In genomic region chr17:77086433-77087010, GRCh38 we compare ENCODE assay signal across 8 cellular contexts. TPM values are rescaled to one million over a fixed set of nuclear protein-coding genes. Genes with fewer than 3 reads are reported as not detected.
DNase-seq lines count a peak whose midpoint lies in the region; ATAC-seq and TF ChIP-seq lines count a peak whose summit lies in the region.

No MANE protein-coding gene starts in this region.

- peaks cover 31% of the 10 kb centered on the region for H3K36me3 Mint-ChIP-seq in activated T-helper 2 cell treated with anti-CD3 and anti-CD28 coated beads, Interferon-gamma antibody, Interleukin-2, Interleukin-4, amounts not matched to agents 10 μg/mL and 5 μg/mL and 100 μg/mL, durations not matched to agents 14 hours and 24 hours and 36 hours (ENCODE audit: low read depth)

- H2BK120ac ChIP-seq in neuronal stem cell (ENCODE audit: low read depth, low read length): no peak overlapping the region

- no peak overlapping the region for H3K9ac ChIP-seq in KMS-11
- no peak overlapping the region for H3K9ac ChIP-seq in neuronal stem cell (ENCODE audit: low read depth, low read length, poor library complexity)

- H3K36me3 ChIP-seq in KMS-11 (ENCODE audit: insufficient read depth) (peaks cover 5% of the 10 kb centered on the region; the same call in 1 of the 2 replicates), neuronal stem cell (replicated peaks in 1 of 2; ENCODE audit: control insufficient read depth in 2 of 2, insufficient read depth in 2 of 2, low read length in 2 of 2) (peaks cover 6 to 18% of the 10 kb centered on the region in 2 donors)

- no peaks in the 10 kb centered on the region for H3K27me3 ChIP-seq in KMS-11 (ENCODE audit: insufficient read depth, low read depth)
- H3K27me3 ChIP-seq in neuronal stem cell (ENCODE audit: control insufficient read depth in 3 of 3, insufficient read depth in 3 of 3, low read depth in 1 of 3, low read length in 3 of 3): no peaks in the 10 kb centered on the region

- H2BK5ac ChIP-seq in neuronal stem cell (ENCODE audit: low read length): no peak overlapping the region

- H3K4me1 ChIP-seq in KMS-11 (ENCODE audit: low read depth, poor library complexity, severe bottlenecking): peaks cover 58% of the 10 kb centered on the region
- H3K4me1 ChIP-seq in neuronal stem cell (ENCODE audit: control insufficient read depth in 2 of 2, insufficient read depth in 1 of 2, low read depth in 1 of 2, low read length in 2 of 2): peaks cover 4 to 8% of the 10 kb centered on the region in 2 donors

- H3K4me3 ChIP-seq in KMS-11 (IDR thresholded peaks at IDR 0.05; ENCODE audit: insufficient read depth, low read depth, low read length) (no peak overlapping the region), fibroblast of the aortic adventitia (ENCODE audit: low read depth, low read length) (no peak overlapping the region), neuronal stem cell (ENCODE audit: low read length in 2 of 2) (no peak overlapping the region)

- H2BK15ac ChIP-seq in neuronal stem cell (ENCODE audit: low read length): no peak overlapping the region

- peak; percentile 18 for DNase-seq in GDM1 (lab: John Stamatoyannopoulos, UW)
- peak; percentile 80 for DNase-seq in RKO (ENCODE audit: low spot score)
- DNase-seq in activated T-helper 2 cell treated with anti-CD3 and anti-CD28 coated beads, Interferon-gamma antibody, Interleukin-2, Interleukin-4, amounts not matched to agents 10 μg/mL and 5 μg/mL and 100 μg/mL, durations not matched to agents 14 hours and 24 hours and 36 hours (ENCODE audit: low spot score): peak; percentile 72
- peak; percentile 83 for DNase-seq in fibroblast of the aortic adventitia (ENCODE audit: low read depth)
- peak; percentile 61 for DNase-seq in neuronal stem cell (ENCODE audit: low spot score)
- DNase-seq in substantia nigra (lab: John Stamatoyannopoulos, UW): peak in 44 of 49 donors; percentile 10 to 87 (median 58)

- no peak overlapping the region for H3K27ac Mint-ChIP-seq in activated T-helper 2 cell treated with anti-CD3 and anti-CD28 coated beads, Interferon-gamma antibody, Interleukin-2, Interleukin-4, amounts not matched to agents 10 μg/mL and 5 μg/mL and 100 μg/mL, durations not matched to agents 14 hours and 24 hours and 36 hours

- H3K27me3 Mint-ChIP-seq in activated T-helper 2 cell treated with anti-CD3 and anti-CD28 coated beads, Interferon-gamma antibody, Interleukin-2, Interleukin-4, amounts not matched to agents 10 μg/mL and 5 μg/mL and 100 μg/mL, durations not matched to agents 14 hours and 24 hours and 36 hours (ENCODE audit: low read depth): peaks cover 2% of the 10 kb centered on the region

- WGBS in neuronal stem cell (ENCODE audit: extremely low coverage in 2 of 2, insufficient read length in 2 of 2, insufficient replicate concordance in 1 of 2), 2 donors: no CpG with 5 or more reads among the region's 11 CpGs

- no peak overlapping the region for H3K14ac ChIP-seq in neuronal stem cell (ENCODE audit: low read length)

- H3K4me1 Mint-ChIP-seq in activated T-helper 2 cell treated with anti-CD3 and anti-CD28 coated beads, Interferon-gamma antibody, Interleukin-2, Interleukin-4, amounts not matched to agents 10 μg/mL and 5 μg/mL and 100 μg/mL, durations not matched to agents 14 hours and 24 hours and 36 hours (ENCODE audit: low read depth): peaks cover 26% of the 10 kb centered on the region

- no peaks in the 10 kb centered on the region for H3K79me1 ChIP-seq in neuronal stem cell (ENCODE audit: low read depth, low read length)

- no peaks in the 10 kb centered on the region for H3K9me3 ChIP-seq in neuronal stem cell (replicated peaks in 1 of 2; ENCODE audit: control insufficient read depth in 2 of 2, insufficient read depth in 1 of 2, low read depth in 1 of 2, low read length in 2 of 2)

- H3K18ac ChIP-seq in neuronal stem cell (ENCODE audit: low read length): no peak overlapping the region

- H3K4me2 ChIP-seq in KMS-11 (peak overlapping the region; percentile 27), neuronal stem cell (ENCODE audit: insufficient read depth, low read length, poor library complexity, severe bottlenecking) (no peak overlapping the region)

- peak overlapping the region; percentile 17 for H3K4me3 Mint-ChIP-seq in activated T-helper 2 cell treated with anti-CD3 and anti-CD28 coated beads, Interferon-gamma antibody, Interleukin-2, Interleukin-4, amounts not matched to agents 10 μg/mL and 5 μg/mL and 100 μg/mL, durations not matched to agents 14 hours and 24 hours and 36 hours (ENCODE audit: low read depth)

- intact Hi-C loops in activated T-helper 2 cell treated with anti-CD3 and anti-CD28 coated beads, Interferon-gamma antibody, Interleukin-2, Interleukin-4, amounts not matched to agents 10 μg/mL and 5 μg/mL and 100 μg/mL, durations not matched to agents 14 hours and 24 hours and 36 hours (cut with micrococcal nuclease): loop anchor here (1.0 to 5.0 kb wide), 4 partner anchors 41 to 349 kb away; partner anchors contain the start of genes MFSD11 and SRSF2

- ATAC-seq in HG03354 (IDR thresholded peaks at IDR 0.05; ENCODE audit: poor library complexity, severe bottlenecking, unreplicated experiment): no peak

- TF ChIP-seq CTCF in KMS-11 (conservative IDR thresholded peaks at IDR 0.05; ENCODE audit: low read depth, low read length): peak; percentile 92
- peak; percentile 92 for TF ChIP-seq CTCF in fibroblast of the aortic adventitia (IDR thresholded peaks at IDR 0.05; ENCODE audit: insufficient read depth, low read length)

- H2AFZ ChIP-seq in KMS-11 (ENCODE audit: low read depth) (peak overlapping the region; percentile 34), neuronal stem cell (ENCODE audit: low read length) (peak overlapping the region; percentile 97)

- H3K4ac ChIP-seq in neuronal stem cell (ENCODE audit: low read length): no peak overlapping the region

- H4K8ac ChIP-seq in neuronal stem cell (ENCODE audit: low read depth, low read length): no peak overlapping the region

- H2AK5ac ChIP-seq in neuronal stem cell (ENCODE audit: low read depth, low read length): no peak overlapping the region

- no peaks in the 10 kb centered on the region for H3K9me3 Mint-ChIP-seq in activated T-helper 2 cell treated with anti-CD3 and anti-CD28 coated beads, Interferon-gamma antibody, Interleukin-2, Interleukin-4, amounts not matched to agents 10 μg/mL and 5 μg/mL and 100 μg/mL, durations not matched to agents 14 hours and 24 hours and 36 hours

- peaks cover 32% of the 10 kb centered on the region for H3K79me2 ChIP-seq in KMS-11 (ENCODE audit: insufficient read depth, low read depth)

- H3K27ac ChIP-seq in KMS-11 (no peak overlapping the region), neuronal stem cell (replicated peaks; ENCODE audit: low read length) (no peak overlapping the region), substantia nigra (ENCODE audit: low read depth, low read length, poor library complexity, severe bottlenecking) (no peak overlapping the region)

- no peaks in the 10 kb centered on the region for H4K20me1 ChIP-seq in KMS-11 (ENCODE audit: insufficient read depth)

- H4K91ac ChIP-seq in neuronal stem cell (ENCODE audit: low read depth, low read length, poor library complexity): no peak overlapping the region

- H3K23ac ChIP-seq in neuronal stem cell (ENCODE audit: low read depth, low read length, poor library complexity): no peak overlapping the region

- H2BK12ac ChIP-seq in neuronal stem cell (ENCODE audit: low read length): no peak overlapping the region

RNA-seq across cellular contexts. Expression of gene SEC14L1, which starts 54.2 kb away (rescaled TPM):
- 90.5 and 92.2 TPM in 2 replicates for total RNA-seq in activated T-helper 2 cell treated with anti-CD3 and anti-CD28 coated beads, Interferon-gamma antibody, Interleukin-2, Interleukin-4, amounts not matched to agents 10 μg/mL and 5 μg/mL and 100 μg/mL, durations not matched to agents 14 hours and 24 hours and 36 hours
- total RNA-seq in fibroblast of the aortic adventitia (ENCODE audit: low replicate concordance): 34.3 and 149 TPM in 2 replicates
- polyA plus RNA-seq in neuronal stem cell (2013, experiment 1 of 2): 103 TPM
- 106 TPM for polyA plus RNA-seq in neuronal stem cell (2013, experiment 2 of 2)

Comparison
In these comparisons a context has a peak if more than half of its experiments do, and no peak if none do; other contexts are left out.
1. DNase-seq: peak in every context shown above with its lines; median percentile 83 in fibroblast of the aortic adventitia; 80 in RKO; 72 in activated T-helper 2 cell treated with anti-CD3 and anti-CD28 coated beads, Interferon-gamma antibody, Interleukin-2, Interleukin-4, amounts not matched to agents 10 μg/mL and 5 μg/mL and 100 μg/mL, durations not matched to agents 14 hours and 24 hours and 36 hours; 61 in neuronal stem cell; 58 in substantia nigra; 18 in GDM1.